Comparison of ENCODE assay signal across 1 cellular context in the genomic region with DNA sequence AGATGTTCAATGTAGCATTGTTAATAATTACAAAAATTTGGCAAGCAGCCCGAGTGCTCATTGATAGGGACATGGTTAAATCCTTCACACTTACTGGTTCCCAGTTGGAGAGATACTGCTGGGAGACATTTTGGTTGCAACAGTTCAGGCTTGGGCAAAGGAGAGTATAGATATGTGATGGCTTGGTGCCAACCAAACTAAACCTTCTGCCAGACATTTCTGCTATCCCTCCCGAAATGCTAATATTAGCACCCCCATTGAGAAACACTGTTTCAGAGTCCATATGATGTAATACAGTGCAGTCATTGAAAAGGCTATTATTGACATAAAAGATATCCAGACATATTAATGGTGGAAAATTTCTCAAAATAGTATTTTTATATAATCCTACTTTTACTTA.
TF ChIP-seq lines count a peak whose summit lies in the region.

No MANE protein-coding gene starts in this region.

TF ChIP-seq in HepG2, 621 proteins besides CTCF, POLR2A, EP300 and RAD21 (continued from another document):
- TF ChIP-seq, protein P1, sequence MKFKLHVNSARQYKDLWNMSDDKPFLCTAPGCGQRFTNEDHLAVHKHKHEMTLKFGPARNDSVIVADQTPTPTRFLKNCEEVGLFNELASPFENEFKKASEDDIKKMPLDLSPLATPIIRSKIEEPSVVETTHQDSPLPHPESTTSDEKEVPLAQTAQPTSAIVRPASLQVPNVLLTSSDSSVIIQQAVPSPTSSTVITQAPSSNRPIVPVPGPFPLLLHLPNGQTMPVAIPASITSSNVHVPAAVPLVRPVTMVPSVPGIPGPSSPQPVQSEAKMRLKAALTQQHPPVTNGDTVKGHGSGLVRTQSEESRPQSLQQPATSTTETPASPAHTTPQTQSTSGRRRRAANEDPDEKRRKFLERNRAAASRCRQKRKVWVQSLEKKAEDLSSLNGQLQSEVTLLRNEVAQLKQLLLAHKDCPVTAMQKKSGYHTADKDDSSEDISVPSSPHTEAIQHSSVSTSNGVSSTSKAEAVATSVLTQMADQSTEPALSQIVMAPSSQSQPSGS (CRISPR knock-in tag; IDR thresholded peaks at IDR 0.05) = 0 out of 2 replicates have a peak, but pooled peaks have one; percentile 54
- TF ChIP-seq SOX13 (IDR thresholded peaks at IDR 0.05) (no peak), SOX13 (CRISPR knock-in tag; conservative IDR thresholded peaks at IDR 0.05 in 1 of 2, IDR thresholded peaks at IDR 0.05 in 1 of 2) (peak in 1 of 2 experiments; percentile 40; a peak in 1 of 4 replicates), ATF7 (IDR thresholded peaks at IDR 0.05) (0 out of 2 replicates have a peak, but pooled peaks have one; percentile 10), ATF7 (CRISPR knock-in tag; IDR thresholded peaks at IDR 0.05) (no peak), MED13 (CRISPR knock-in tag; IDR thresholded peaks at IDR 0.05) (no peak), TBX3 (IDR thresholded peaks at IDR 0.05; ENCODE audit: borderline replicate concordance) (0 out of 2 replicates have a peak, but pooled peaks have one; percentile 21), BCL6 (CRISPR knock-in tag; IDR thresholded peaks at IDR 0.05) (peak; percentile 58; the same call in 1 of the 2 replicates), CEBPB (IDR thresholded peaks at IDR 0.05; ENCODE audit: borderline replicate concordance, low read depth, low read length) (peak; percentile 79), ISL2 (CRISPR knock-in tag; IDR thresholded peaks at IDR 0.05) (0 out of 2 replicates have a peak, but pooled peaks have one; percentile 26), HMG20A (CRISPR knock-in tag; IDR thresholded peaks at IDR 0.05; ENCODE audit: borderline replicate concordance) (peak; percentile 23; the same call in 1 of the 2 replicates), PHF21A (CRISPR knock-in tag; IDR thresholded peaks at IDR 0.05) (no peak), NFIC (IDR thresholded peaks at IDR 0.05; ENCODE audit: low read length) (peak; percentile 52), ZIK1 (CRISPR knock-in tag; IDR thresholded peaks at IDR 0.05; ENCODE audit: borderline replicate concordance, low read depth) (no peak), ETS1 (CRISPR knock-in tag; IDR thresholded peaks at IDR 0.05) (no peak), POGZ (CRISPR knock-in tag; IDR thresholded peaks at IDR 0.05) (peak; percentile 35; the same call in 1 of the 2 replicates), GATAD2A (CRISPR knock-in tag; IDR thresholded peaks at IDR 0.05) (peak; percentile 56; the same call in 1 of the 2 replicates), HNF4G (IDR thresholded peaks at IDR 0.05; ENCODE audit: borderline replicate concordance, low read depth, low read length) (peak; percentile 48), HNF4G (CRISPR knock-in tag; IDR thresholded peaks at IDR 0.05; ENCODE audit: borderline replicate concordance, low read depth) (no peak), CEBPG (CRISPR knock-in tag; IDR thresholded peaks at IDR 0.05) (peak; percentile 78), SATB2 (CRISPR knock-in tag; IDR thresholded peaks at IDR 0.05) (0 out of 2 replicates have a peak, but pooled peaks have one; percentile 45), ZNF644 (CRISPR knock-in tag; IDR thresholded peaks at IDR 0.05; ENCODE audit: low read depth) (peak; percentile 83), ZFX (CRISPR knock-in tag; IDR thresholded peaks at IDR 0.05; ENCODE audit: low read depth) (no peak), ZSCAN20 (CRISPR knock-in tag; IDR thresholded peaks at IDR 0.05; ENCODE audit: borderline replicate concordance) (no peak), ATF4 (CRISPR knock-in tag; IDR thresholded peaks at IDR 0.05) (peak in 1 of 2 experiments; percentile 69; a peak in 1 of 4 replicates), LCORL (IDR thresholded peaks at IDR 0.05) (no peak), LCORL (CRISPR knock-in tag; IDR thresholded peaks at IDR 0.05) (peak; percentile 20; the same call in 1 of the 2 replicates), ZMYM4 (CRISPR knock-in tag; IDR thresholded peaks at IDR 0.05) (peak; percentile 69; the same call in 1 of the 2 replicates), DMAP1 (CRISPR knock-in tag; IDR thresholded peaks at IDR 0.05) (no peak), HNF4A (CRISPR knock-in tag; IDR thresholded peaks at IDR 0.05) (peak; percentile 84), ZNF33A (CRISPR knock-in tag; IDR thresholded peaks at IDR 0.05; ENCODE audit: borderline replicate concordance) (no peak)
- TF ChIP-seq, protein P2, sequence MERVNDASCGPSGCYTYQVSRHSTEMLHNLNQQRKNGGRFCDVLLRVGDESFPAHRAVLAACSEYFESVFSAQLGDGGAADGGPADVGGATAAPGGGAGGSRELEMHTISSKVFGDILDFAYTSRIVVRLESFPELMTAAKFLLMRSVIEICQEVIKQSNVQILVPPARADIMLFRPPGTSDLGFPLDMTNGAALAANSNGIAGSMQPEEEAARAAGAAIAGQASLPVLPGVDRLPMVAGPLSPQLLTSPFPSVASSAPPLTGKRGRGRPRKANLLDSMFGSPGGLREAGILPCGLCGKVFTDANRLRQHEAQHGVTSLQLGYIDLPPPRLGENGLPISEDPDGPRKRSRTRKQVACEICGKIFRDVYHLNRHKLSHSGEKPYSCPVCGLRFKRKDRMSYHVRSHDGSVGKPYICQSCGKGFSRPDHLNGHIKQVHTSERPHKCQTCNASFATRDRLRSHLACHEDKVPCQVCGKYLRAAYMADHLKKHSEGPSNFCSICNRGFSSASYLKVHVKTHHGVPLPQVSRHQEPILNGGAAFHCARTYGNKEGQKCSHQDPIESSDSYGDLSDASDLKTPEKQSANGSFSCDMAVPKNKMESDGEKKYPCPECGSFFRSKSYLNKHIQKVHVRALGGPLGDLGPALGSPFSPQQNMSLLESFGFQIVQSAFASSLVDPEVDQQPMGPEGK (CRISPR knock-in tag; IDR thresholded peaks at IDR 0.05) = peak; percentile 50
- TF ChIP-seq, protein P3, sequence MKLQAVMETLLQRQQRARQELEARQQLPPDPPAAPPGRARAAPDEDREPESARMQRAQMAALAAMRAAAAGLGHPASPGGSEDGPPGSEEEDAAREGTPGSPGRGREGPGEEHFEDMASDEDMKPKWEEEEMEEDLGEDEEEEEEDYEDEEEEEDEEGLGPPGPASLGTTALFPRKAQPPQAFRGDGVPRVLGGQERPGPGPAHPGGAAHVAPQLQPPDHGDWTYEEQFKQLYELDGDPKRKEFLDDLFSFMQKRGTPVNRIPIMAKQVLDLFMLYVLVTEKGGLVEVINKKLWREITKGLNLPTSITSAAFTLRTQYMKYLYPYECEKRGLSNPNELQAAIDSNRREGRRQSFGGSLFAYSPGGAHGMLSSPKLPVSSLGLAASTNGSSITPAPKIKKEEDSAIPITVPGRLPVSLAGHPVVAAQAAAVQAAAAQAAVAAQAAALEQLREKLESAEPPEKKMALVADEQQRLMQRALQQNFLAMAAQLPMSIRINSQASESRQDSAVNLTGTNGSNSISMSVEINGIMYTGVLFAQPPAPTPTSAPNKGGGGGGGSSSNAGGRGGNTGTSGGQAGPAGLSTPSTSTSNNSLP (IDR thresholded peaks at IDR 0.05; ENCODE audit: low read depth, low read length) = 0 out of 2 replicates have a peak, but pooled peaks have one; percentile 42
- TF ChIP-seq, protein P4, sequence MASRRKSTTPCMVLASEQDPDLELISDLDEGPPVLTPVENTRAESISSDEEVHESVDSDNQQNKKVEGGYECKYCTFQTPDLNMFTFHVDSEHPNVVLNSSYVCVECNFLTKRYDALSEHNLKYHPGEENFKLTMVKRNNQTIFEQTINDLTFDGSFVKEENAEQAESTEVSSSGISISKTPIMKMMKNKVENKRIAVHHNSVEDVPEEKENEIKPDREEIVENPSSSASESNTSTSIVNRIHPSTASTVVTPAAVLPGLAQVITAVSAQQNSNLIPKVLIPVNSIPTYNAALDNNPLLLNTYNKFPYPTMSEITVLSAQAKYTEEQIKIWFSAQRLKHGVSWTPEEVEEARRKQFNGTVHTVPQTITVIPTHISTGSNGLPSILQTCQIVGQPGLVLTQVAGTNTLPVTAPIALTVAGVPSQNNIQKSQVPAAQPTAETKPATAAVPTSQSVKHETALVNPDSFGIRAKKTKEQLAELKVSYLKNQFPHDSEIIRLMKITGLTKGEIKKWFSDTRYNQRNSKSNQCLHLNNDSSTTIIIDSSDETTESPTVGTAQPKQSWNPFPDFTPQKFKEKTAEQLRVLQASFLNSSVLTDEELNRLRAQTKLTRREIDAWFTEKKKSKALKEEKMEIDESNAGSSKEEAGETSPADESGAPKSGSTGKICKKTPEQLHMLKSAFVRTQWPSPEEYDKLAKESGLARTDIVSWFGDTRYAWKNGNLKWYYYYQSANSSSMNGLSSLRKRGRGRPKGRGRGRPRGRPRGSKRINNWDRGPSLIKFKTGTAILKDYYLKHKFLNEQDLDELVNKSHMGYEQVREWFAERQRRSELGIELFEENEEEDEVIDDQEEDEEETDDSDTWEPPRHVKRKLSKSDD (CRISPR knock-in tag; IDR thresholded peaks at IDR 0.05; ENCODE audit: low read depth) = 0 out of 2 replicates have a peak, but pooled peaks have one; percentile 26
- TF ChIP-seq, protein P5, sequence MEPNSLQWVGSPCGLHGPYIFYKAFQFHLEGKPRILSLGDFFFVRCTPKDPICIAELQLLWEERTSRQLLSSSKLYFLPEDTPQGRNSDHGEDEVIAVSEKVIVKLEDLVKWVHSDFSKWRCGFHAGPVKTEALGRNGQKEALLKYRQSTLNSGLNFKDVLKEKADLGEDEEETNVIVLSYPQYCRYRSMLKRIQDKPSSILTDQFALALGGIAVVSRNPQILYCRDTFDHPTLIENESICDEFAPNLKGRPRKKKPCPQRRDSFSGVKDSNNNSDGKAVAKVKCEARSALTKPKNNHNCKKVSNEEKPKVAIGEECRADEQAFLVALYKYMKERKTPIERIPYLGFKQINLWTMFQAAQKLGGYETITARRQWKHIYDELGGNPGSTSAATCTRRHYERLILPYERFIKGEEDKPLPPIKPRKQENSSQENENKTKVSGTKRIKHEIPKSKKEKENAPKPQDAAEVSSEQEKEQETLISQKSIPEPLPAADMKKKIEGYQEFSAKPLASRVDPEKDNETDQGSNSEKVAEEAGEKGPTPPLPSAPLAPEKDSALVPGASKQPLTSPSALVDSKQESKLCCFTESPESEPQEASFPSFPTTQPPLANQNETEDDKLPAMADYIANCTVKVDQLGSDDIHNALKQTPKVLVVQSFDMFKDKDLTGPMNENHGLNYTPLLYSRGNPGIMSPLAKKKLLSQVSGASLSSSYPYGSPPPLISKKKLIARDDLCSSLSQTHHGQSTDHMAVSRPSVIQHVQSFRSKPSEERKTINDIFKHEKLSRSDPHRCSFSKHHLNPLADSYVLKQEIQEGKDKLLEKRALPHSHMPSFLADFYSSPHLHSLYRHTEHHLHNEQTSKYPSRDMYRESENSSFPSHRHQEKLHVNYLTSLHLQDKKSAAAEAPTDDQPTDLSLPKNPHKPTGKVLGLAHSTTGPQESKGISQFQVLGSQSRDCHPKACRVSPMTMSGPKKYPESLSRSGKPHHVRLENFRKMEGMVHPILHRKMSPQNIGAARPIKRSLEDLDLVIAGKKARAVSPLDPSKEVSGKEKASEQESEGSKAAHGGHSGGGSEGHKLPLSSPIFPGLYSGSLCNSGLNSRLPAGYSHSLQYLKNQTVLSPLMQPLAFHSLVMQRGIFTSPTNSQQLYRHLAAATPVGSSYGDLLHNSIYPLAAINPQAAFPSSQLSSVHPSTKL (CRISPR knock-in tag; IDR thresholded peaks at IDR 0.05) = peak; percentile 56
- TF ChIP-seq, protein P6, sequence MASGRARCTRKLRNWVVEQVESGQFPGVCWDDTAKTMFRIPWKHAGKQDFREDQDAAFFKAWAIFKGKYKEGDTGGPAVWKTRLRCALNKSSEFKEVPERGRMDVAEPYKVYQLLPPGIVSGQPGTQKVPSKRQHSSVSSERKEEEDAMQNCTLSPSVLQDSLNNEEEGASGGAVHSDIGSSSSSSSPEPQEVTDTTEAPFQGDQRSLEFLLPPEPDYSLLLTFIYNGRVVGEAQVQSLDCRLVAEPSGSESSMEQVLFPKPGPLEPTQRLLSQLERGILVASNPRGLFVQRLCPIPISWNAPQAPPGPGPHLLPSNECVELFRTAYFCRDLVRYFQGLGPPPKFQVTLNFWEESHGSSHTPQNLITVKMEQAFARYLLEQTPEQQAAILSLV (CRISPR knock-in tag; IDR thresholded peaks at IDR 0.05; ENCODE audit: borderline replicate concordance) = no peak
